In the genomic region with DNA sequence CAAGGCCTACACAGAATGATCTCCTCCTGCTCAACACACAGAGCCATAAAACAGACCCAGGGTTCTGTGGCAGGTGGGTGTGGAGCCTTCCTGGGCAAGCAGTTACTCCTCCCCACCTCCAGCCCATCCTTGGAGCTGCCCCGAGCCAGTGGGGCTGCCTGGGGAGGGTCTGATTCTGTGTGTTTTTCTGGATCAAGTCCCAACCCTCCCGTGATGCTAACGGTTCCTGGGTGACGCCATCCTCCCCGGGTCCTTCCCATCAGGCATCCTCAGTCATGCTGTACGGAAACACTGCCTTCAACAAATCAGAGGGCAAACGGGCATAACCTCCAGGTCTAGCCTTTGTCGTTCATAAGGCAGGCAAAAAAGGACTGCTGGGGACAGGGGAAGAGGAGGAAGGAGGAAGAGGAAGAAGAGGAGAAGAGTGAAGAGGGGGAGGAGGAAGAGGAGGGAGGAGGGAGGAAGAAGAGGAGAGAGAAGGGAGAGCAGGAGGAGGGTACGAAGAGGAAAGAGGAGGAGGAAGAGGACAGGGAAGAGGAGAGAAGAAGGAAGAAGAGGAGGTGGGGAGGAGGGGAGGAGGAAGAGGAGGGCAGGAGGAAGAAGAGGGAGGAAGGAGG, we compare ENCODE assay signal across 9 cellular contexts.
DNase-seq lines count a peak whose midpoint lies in the region; ATAC-seq and TF ChIP-seq lines count a peak whose summit lies in the region.
"Had no signal": no experiment of that assay in that cellular context is flagged by ENCODE, and none has a peak within 500 bp of the region (broad histone marks: within the 10 kb centered on the region; RNA-seq: fewer than 3 reads in every experiment).

No MANE protein-coding gene starts in this region.

- no peaks in the 10 kb centered on the region for H3K9me3 Mint-ChIP-seq in activated T-cell treated with anti-CD3 and anti-CD28 coated beads, Interleukin-2, amount 50 U/mL, for 24 hours
- no peaks in the 10 kb centered on the region for H3K9me3 Mint-ChIP-seq in immature natural killer cell
- H3K9me3 Mint-ChIP-seq in stimulated activated naive B cell treated with anti-CD40 and anti-IgM and Interleukin-4, amounts not matched to agents 10 μg/mL and 1 μg/mL and 100 μg/mL, for 72 hours = no peaks in the 10 kb centered on the region

- DNase-seq in activated T-cell treated with anti-CD3 and anti-CD28 coated beads, Interleukin-2, amount 50 U/mL, for 24 hours = no peak
- no peak for DNase-seq in activated T-cell treated with anti-CD3 and anti-CD28 coated beads, Interleukin-2, amount 50 U/mL, for 48 hours
- DNase-seq in T-helper 17 cell (no peak), immature natural killer cell (no peak), GM13977 (ENCODE audit: low spot score) (no peak), H4 (ENCODE audit: low spot score) (no peak), A172 (ENCODE audit: low spot score) (no peak)
- no peak for DNase-seq in stimulated activated naive B cell treated with anti-CD40 and anti-IgM and Interleukin-4, amounts not matched to agents 10 μg/mL and 1 μg/mL and 100 μg/mL, for 72 hours
- DNase-seq: activated CD4-positive, CD25-positive, alpha-beta regulatory T cell treated with anti-CD3 and anti-CD28 coated beads, Interleukin-2, amount 50 U/mL, for 72 hours had no signal

- ATAC-seq in T-helper 17 cell = no peak
- ATAC-seq in stimulated activated naive B cell treated with anti-CD40 and anti-IgM and Interleukin-4, amounts not matched to agents 10 μg/mL and 1 μg/mL and 100 μg/mL, for 72 hours (replicated peaks) = no peak

- no peaks in the 10 kb centered on the region for H3K9me3 ChIP-seq in T-helper 17 cell (ENCODE audit: control insufficient read depth, low read length, poor library complexity, severe bottlenecking)

- H3K27me3 Mint-ChIP-seq in activated T-cell treated with anti-CD3 and anti-CD28 coated beads, Interleukin-2, amount 50 U/mL, for 24 hours = no peaks in the 10 kb centered on the region
- H3K27me3 Mint-ChIP-seq in T-helper 17 cell (no peaks in the 10 kb centered on the region), immature natural killer cell (ENCODE audit: low read depth in 3 of 3) (peaks cover 0 to 13% (median 1%) of the 10 kb centered on the region in 3 donors)
- H3K27me3 Mint-ChIP-seq in stimulated activated naive B cell treated with anti-CD40 and anti-IgM and Interleukin-4, amounts not matched to agents 10 μg/mL and 1 μg/mL and 100 μg/mL, for 72 hours = no peaks in the 10 kb centered on the region

- in situ Hi-C loops in GM13977 (cut with MboI; ENCODE audit: low pct_unique_long_range_greater_than_20kb, low sequenced_read_pairs, unreplicated experiment) = no loop called here

- peaks cover 25% of the 10 kb centered on the region for H3K4me1 Mint-ChIP-seq in activated T-cell treated with anti-CD3 and anti-CD28 coated beads, Interleukin-2, amount 50 U/mL, for 24 hours (ENCODE audit: low read depth)
- H3K4me1 Mint-ChIP-seq in T-helper 17 cell (peaks cover 38% of the 10 kb centered on the region), immature natural killer cell (peaks cover 7 to 31% of the 10 kb centered on the region in 2 donors)
- peaks cover 0 to 52% of the 10 kb centered on the region in 2 donors for H3K4me1 Mint-ChIP-seq in stimulated activated naive B cell treated with anti-CD40 and anti-IgM and Interleukin-4, amounts not matched to agents 10 μg/mL and 1 μg/mL and 100 μg/mL, for 72 hours

- H3K36me3 Mint-ChIP-seq in activated T-cell treated with anti-CD3 and anti-CD28 coated beads, Interleukin-2, amount 50 U/mL, for 24 hours (ENCODE audit: low read depth) = peaks cover 22% of the 10 kb centered on the region
- no peaks in the 10 kb centered on the region for H3K36me3 Mint-ChIP-seq in T-helper 17 cell (ENCODE audit: low read depth)
- no peaks in the 10 kb centered on the region for H3K36me3 Mint-ChIP-seq in immature natural killer cell
- peaks cover 19 to 45% of the 10 kb centered on the region in 2 donors for H3K36me3 Mint-ChIP-seq in stimulated activated naive B cell treated with anti-CD40 and anti-IgM and Interleukin-4, amounts not matched to agents 10 μg/mL and 1 μg/mL and 100 μg/mL, for 72 hours

- peak overlapping the region; percentile 80 for H3K4me3 Mint-ChIP-seq in activated T-cell treated with anti-CD3 and anti-CD28 coated beads, Interleukin-2, amount 50 U/mL, for 24 hours
- H3K4me3 Mint-ChIP-seq in T-helper 17 cell = peak overlapping the region; percentile 94
- H3K4me3 Mint-ChIP-seq in immature natural killer cell = peak overlapping the region; percentile 83 to 96 (median 87)
- peak overlapping the region; percentile 77 to 86 for H3K4me3 Mint-ChIP-seq in stimulated activated naive B cell treated with anti-CD40 and anti-IgM and Interleukin-4, amounts not matched to agents 10 μg/mL and 1 μg/mL and 100 μg/mL, for 72 hours

- TF ChIP-seq CTCF in GM13977 (IDR thresholded peaks at IDR 0.05; ENCODE audit: extremely low read depth, insufficient read depth, missing control alignments) = no peak

- no peak overlapping the region for H3K27ac Mint-ChIP-seq in activated T-cell treated with anti-CD3 and anti-CD28 coated beads, Interleukin-2, amount 50 U/mL, for 24 hours
- no peak overlapping the region for H3K27ac Mint-ChIP-seq in T-helper 17 cell
- H3K27ac Mint-ChIP-seq in immature natural killer cell = no peak overlapping the region
- peak overlapping the region; percentile 97 for H3K27ac Mint-ChIP-seq in stimulated activated naive B cell treated with anti-CD40 and anti-IgM and Interleukin-4, amounts not matched to agents 10 μg/mL and 1 μg/mL and 100 μg/mL, for 72 hours
